20 cellular contexts compared by ENCODE assay signal in genomic region chr6:112286756-112287155, GRCh38.
"Had no signal": no experiment of that assay in that cellular context is flagged by ENCODE, and none has a peak within 500 bp of the region (broad histone marks: within the 10 kb centered on the region; RNA-seq: fewer than 3 reads in every experiment).

No MANE protein-coding gene starts in this region.

- ATAC-seq: left lobe of liver; lower lobe of right lung; psoas muscle; sciatic nerve; stimulated activated memory B cell treated with anti-CD40 and anti-IgM and Interleukin-4, amounts not matched to agents 10 μg/mL and 1 μg/mL and 100 μg/mL, for 72 hours; upper lobe of right lung had no signal

- H3K27me3 ChIP-seq: tibial nerve, upper lobe of right lung, vagina had no signal

- H3K27ac ChIP-seq: lower lobe of right lung, parathyroid adenoma, psoas muscle, spleen, tibial nerve, upper lobe of right lung, vagina had no signal

- H3K4me1 ChIP-seq: parathyroid adenoma, psoas muscle had no signal

- H3K9me3 ChIP-seq: lower lobe of right lung, psoas muscle, spleen, tibial nerve, upper lobe of right lung, vagina had no signal

- H3K36me3 ChIP-seq: lower lobe of right lung, spleen, tibial nerve, upper lobe of right lung, vagina had no signal

- H3K4me3 ChIP-seq: lower lobe of right lung, psoas muscle, spleen, tibial nerve, upper lobe of right lung, vagina had no signal

- DNase-seq: cerebellar nuclear complex, foreskin melanocyte, head of caudate nucleus, hypothalamus, islet precursor cell, lower lobe of right lung, mesenchymal stem cell, midbrain, naive B cell, nephron progenitor cell, psoas muscle, retina, spleen, upper lobe of right lung had no signal
